1 cellular context compared by ENCODE assay signal in the genomic region with DNA sequence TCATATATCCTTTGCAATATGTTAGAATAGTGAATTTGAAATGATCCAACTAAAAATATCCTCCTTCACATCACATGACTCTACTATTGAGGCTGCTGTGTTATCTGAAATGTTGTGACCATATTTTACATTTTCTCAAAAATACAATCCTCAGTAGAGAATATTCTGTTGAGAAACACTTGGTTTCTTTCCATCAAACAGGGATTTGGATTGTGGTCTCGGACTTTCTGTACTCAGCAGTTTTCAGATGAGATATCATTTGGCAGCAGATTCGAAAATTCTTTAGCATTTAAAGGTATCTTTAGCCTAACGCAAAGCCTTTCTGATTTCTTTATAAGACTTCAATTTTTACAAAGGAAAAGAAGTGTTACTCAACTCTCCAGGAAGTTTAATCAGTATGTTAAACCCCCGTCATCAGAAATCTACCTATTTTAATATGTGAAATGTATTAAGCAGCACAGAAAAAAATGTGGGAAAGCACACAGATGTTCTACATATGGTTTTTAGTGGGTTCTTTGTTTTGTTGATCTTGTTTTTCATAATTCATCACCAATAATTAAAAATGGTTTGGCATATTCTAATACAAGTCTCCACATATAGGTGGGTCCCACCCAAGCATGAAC.
TF ChIP-seq lines count a peak whose summit lies in the region.

No MANE protein-coding gene starts in this region.

TF ChIP-seq in SK-N-SH treated with all-trans-retinoic acid at 6 μM for 48 hours, 23 proteins besides CTCF, POLR2A, EP300 and RAD21 (continued from another document):
- TF ChIP-seq, protein P1, sequence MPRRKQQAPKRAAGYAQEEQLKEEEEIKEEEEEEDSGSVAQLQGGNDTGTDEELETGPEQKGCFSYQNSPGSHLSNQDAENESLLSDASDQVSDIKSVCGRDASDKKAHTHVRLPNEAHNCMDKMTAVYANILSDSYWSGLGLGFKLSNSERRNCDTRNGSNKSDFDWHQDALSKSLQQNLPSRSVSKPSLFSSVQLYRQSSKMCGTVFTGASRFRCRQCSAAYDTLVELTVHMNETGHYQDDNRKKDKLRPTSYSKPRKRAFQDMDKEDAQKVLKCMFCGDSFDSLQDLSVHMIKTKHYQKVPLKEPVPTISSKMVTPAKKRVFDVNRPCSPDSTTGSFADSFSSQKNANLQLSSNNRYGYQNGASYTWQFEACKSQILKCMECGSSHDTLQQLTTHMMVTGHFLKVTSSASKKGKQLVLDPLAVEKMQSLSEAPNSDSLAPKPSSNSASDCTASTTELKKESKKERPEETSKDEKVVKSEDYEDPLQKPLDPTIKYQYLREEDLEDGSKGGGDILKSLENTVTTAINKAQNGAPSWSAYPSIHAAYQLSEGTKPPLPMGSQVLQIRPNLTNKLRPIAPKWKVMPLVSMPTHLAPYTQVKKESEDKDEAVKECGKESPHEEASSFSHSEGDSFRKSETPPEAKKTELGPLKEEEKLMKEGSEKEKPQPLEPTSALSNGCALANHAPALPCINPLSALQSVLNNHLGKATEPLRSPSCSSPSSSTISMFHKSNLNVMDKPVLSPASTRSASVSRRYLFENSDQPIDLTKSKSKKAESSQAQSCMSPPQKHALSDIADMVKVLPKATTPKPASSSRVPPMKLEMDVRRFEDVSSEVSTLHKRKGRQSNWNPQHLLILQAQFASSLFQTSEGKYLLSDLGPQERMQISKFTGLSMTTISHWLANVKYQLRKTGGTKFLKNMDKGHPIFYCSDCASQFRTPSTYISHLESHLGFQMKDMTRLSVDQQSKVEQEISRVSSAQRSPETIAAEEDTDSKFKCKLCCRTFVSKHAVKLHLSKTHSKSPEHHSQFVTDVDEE (CRISPR knock-in tag; IDR thresholded peaks at IDR 0.05), result no peak
- no peak for TF ChIP-seq GLIS3 (CRISPR knock-in tag; IDR thresholded peaks at IDR 0.05)
- TF ChIP-seq ZFP30 (CRISPR knock-in tag; IDR thresholded peaks at IDR 0.05), result no peak
- no peak for TF ChIP-seq RARB (CRISPR knock-in tag; IDR thresholded peaks at IDR 0.05)
- no peak for TF ChIP-seq TCF4 (CRISPR knock-in tag; IDR thresholded peaks at IDR 0.05; ENCODE audit: borderline replicate concordance)
